ENCODE assay signal across 11 cellular contexts in genomic region chr5:8349855-8350254, GRCh38.
DNase-seq lines count a peak whose midpoint lies in the region; ATAC-seq and TF ChIP-seq lines count a peak whose summit lies in the region.
"Had no signal": no experiment of that assay in that cellular context is flagged by ENCODE, and none has a peak within 500 bp of the region (broad histone marks: within the 10 kb centered on the region; RNA-seq: fewer than 3 reads in every experiment).

No MANE protein-coding gene starts in this region.

- TF ChIP-seq CTCF in sigmoid colon (IDR thresholded peaks at IDR 0.05) = no peak

- H3K9ac ChIP-seq in BLaER1 treated with 17β-estradiol and CSF1 and Interleukin-3, amounts not matched to agents 10 nM and 100 nM = no peak overlapping the region

- no peak for TF ChIP-seq EP300 in sigmoid colon (IDR thresholded peaks at IDR 0.05)

- 50 to 73% methylated on average over 1 of the region's 1 CpG for WGBS in sigmoid colon, 2 donors

- ATAC-seq in GM19328 (IDR thresholded peaks at IDR 0.05; ENCODE audit: unreplicated experiment) (peak; percentile 75), HG02642 (IDR thresholded peaks at IDR 0.05; ENCODE audit: poor library complexity, unreplicated experiment) (peak; percentile 95), HG03439 (IDR thresholded peaks at IDR 0.05; ENCODE audit: unreplicated experiment) (peak; percentile 64)
- ATAC-seq: activated CD8-positive, alpha-beta T cell treated with anti-CD3 and anti-CD28 coated beads, Interleukin-2, amount 10 ng/mL, durations not matched to agents 7 days and 5 days had no signal

- H3K9me3 ChIP-seq in BLaER1 treated with 17β-estradiol and CSF1 and Interleukin-3, amounts not matched to agents 10 nM and 100 nM (replicated peaks in 1 of 11) = peaks cover 5 to 36% (median 26%) of the 10 kb centered on the region in 11 experiments; a peak in 21 of 22 replicates
- H3K9me3 ChIP-seq in sigmoid colon = no peaks in the 10 kb centered on the region
- H3K9me3 ChIP-seq: SJSA1 had no signal

- no peak overlapping the region; a peak in 1 of 22 replicates for H3K27ac ChIP-seq in BLaER1 treated with 17β-estradiol and CSF1 and Interleukin-3, amounts not matched to agents 10 nM and 100 nM
- H3K27ac ChIP-seq in sigmoid colon = no peak overlapping the region
- H3K27ac ChIP-seq: SJSA1 had no signal

- TF ChIP-seq POLR2A in sigmoid colon (IDR thresholded peaks at IDR 0.05) = no peak

- H3K4me2 ChIP-seq in BLaER1 treated with 17β-estradiol and CSF1 and Interleukin-3, amounts not matched to agents 10 nM and 100 nM = peak overlapping the region; percentile 4 to 50 (median 42); a peak in 17 of 22 replicates

- H3K4me3 ChIP-seq in BLaER1 treated with 17β-estradiol and CSF1 and Interleukin-3, amounts not matched to agents 10 nM and 100 nM = no peak overlapping the region
- no peak overlapping the region for H3K4me3 ChIP-seq in sigmoid colon
- H3K4me3 ChIP-seq: SJSA1 had no signal

- H3K27me3 ChIP-seq in BLaER1 treated with 17β-estradiol and CSF1 and Interleukin-3, amounts not matched to agents 10 nM and 100 nM = no peaks in the 10 kb centered on the region
- H3K27me3 ChIP-seq in sigmoid colon = no peaks in the 10 kb centered on the region
- H3K27me3 ChIP-seq: SJSA1 had no signal

- intact Hi-C loops in sigmoid colon (cut with DNase I) = no loop called here

- H4K20me1 ChIP-seq in BLaER1 treated with 17β-estradiol and CSF1 and Interleukin-3, amounts not matched to agents 10 nM and 100 nM = no peaks in the 10 kb centered on the region

- no peak for DNase-seq in dermis blood vessel endothelial cell
- no peak for DNase-seq in CD1c-positive myeloid dendritic cell (ENCODE audit: extremely low spot score)
- no peak for DNase-seq in DMS153 (lab: John Stamatoyannopoulos, UW)
- no peak for DNase-seq in sigmoid colon
- DNase-seq: activated CD8-positive, alpha-beta T cell treated with anti-CD3 and anti-CD28 coated beads, Interleukin-2, amount 10 ng/mL, durations not matched to agents 7 days and 5 days; mesenchymal stem cell had no signal

- H3K4me1 ChIP-seq in BLaER1 treated with 17β-estradiol and CSF1 and Interleukin-3, amounts not matched to agents 10 nM and 100 nM = peaks cover 0 to 17% (median 15%) of the 10 kb centered on the region in 10 experiments; a peak in 17 of 20 replicates
- no peaks in the 10 kb centered on the region for H3K4me1 ChIP-seq in sigmoid colon
- H3K4me1 ChIP-seq: SJSA1 had no signal

- H3K36me3 ChIP-seq in BLaER1 treated with 17β-estradiol and CSF1 and Interleukin-3, amounts not matched to agents 10 nM and 100 nM = no peaks in the 10 kb centered on the region
- H3K36me3 ChIP-seq in sigmoid colon = no peaks in the 10 kb centered on the region
- H3K36me3 ChIP-seq: SJSA1 had no signal
